ENCODE assay signal across 10 cellular contexts in the genomic region with DNA sequence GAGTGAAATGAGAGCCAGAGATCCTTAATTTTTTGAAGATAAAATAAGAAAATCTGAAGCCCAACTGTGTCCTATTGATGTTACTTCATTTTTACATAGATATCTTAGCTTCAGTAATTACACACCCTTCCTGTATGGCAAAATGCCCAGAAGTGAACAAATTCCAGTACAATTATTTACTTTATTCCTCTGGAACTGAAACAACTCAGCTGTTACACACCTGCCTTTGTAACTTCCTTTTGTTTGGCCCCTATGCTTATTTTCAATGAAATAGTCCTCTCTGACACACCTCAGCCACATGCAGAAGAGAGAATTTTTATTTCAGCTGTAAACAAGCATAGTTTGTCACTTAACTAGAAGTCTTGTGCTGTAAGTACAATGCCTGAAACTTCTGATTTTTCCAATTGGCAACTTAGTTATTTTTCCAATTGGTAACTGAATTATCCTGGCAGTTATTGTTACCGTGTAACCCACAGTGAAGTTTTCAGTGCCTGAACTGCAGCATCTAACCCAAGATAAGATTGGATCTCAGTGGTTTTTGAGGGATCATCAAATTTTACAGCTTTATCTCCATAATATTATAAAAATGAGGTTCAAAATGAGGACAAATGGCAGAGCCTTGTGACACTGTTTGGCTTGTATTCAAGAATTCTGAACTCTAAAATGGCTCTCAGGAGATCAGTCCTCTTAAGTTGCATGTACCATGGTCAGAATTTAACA.
A peak's percentile ranks its signal among the peaks of the same experiment; 100 is the strongest.
DNase-seq lines count a peak whose midpoint lies in the region; FAIRE-seq and TF ChIP-seq lines count a peak whose summit lies in the region.
"Had no signal": no experiment of that assay in that cellular context is flagged by ENCODE, and none has a peak within 500 bp of the region (broad histone marks: within the 10 kb centered on the region; RNA-seq: fewer than 3 reads in every experiment).

No MANE protein-coding gene starts in this region.

- intact Hi-C loops in A673 (cut with micrococcal nuclease; ENCODE audit: unreplicated experiment) = no loop called here

- FAIRE-seq in keratinocyte (lab: Jason Lieb, UNC) = peak; percentile 77

- H3K9me3 ChIP-seq in A673 (ENCODE audit: low read depth, low read length, poor library complexity, severe bottlenecking) = no peaks in the 10 kb centered on the region
- no peaks in the 10 kb centered on the region for H3K9me3 ChIP-seq in keratinocyte (ENCODE audit: control insufficient read depth, low read depth, low read length)

- peak; percentile 90 for DNase-seq in A673 (ENCODE audit: low spot score)
- DNase-seq in LNCaP clone FGC (ENCODE audit: low read depth) = peak; percentile 83
- DNase-seq in keratinocyte (ENCODE audit: low read depth, low spot score) = peak; percentile 52
- DNase-seq in inferior parietal cortex (ENCODE audit: extremely low spot score) = no peak
- no peak for DNase-seq in caudate nucleus (lab: John Stamatoyannopoulos, UW)
- no peak for DNase-seq in iPS-NIHi7 (ENCODE audit: extremely low spot score)
- DNase-seq in activated CD4-positive, alpha-beta T cell treated with anti-CD3 and anti-CD28 coated beads, Interleukin-2, amount 50 U/mL, for 1 hour = no peak
- DNase-seq: activated B cell treated with CpG ODN at 0.5 μM for 24 hours; CD4-positive, alpha-beta T cell had no signal

- peaks cover 3% of the 10 kb centered on the region for H3K79me2 ChIP-seq in keratinocyte (ENCODE audit: control insufficient read depth, insufficient read depth, low read length)

- POLR2A ChIA-PET in A673 (lab: Charles Lee; ENCODE audit: low non-redundant PET) = no interaction called here

- H4K20me1 ChIP-seq in keratinocyte (ENCODE audit: control insufficient read depth, extremely low read depth, insufficient read depth, low read length) = no peaks in the 10 kb centered on the region

- H3K27me3 ChIP-seq in A673 (replicated peaks; ENCODE audit: insufficient read depth, low read depth, low read length, poor library complexity) (no peaks in the 10 kb centered on the region), keratinocyte (ENCODE audit: control insufficient read depth, extremely low read depth, insufficient read depth, low read length) (no peaks in the 10 kb centered on the region)

- H3K36me3 ChIP-seq in A673 (ENCODE audit: insufficient read depth, low read length, poor library complexity, severe bottlenecking) = no peaks in the 10 kb centered on the region
- peaks cover 2 to 11% of the 10 kb centered on the region in 2 experiments for H3K36me3 ChIP-seq in keratinocyte (ENCODE audit: control insufficient read depth in 2 of 2, extremely low read depth in 1 of 2, insufficient read depth in 2 of 2, low read length in 2 of 2)

- dilution Hi-C loops in keratinocyte (cut with MboI; ENCODE audit: extremely low pct_ligation_motif_present, low sequenced_read_pairs) = no loop called here

- TF ChIP-seq CTCF in A673 (conservative IDR thresholded peaks at IDR 0.05; ENCODE audit: low read depth, low read length) (no peak), LNCaP clone FGC (IDR thresholded peaks at IDR 0.05; ENCODE audit: control insufficient read depth, extremely low read depth, insufficient read depth) (no peak), VCaP (conservative IDR thresholded peaks at IDR 0.05) (no peak), keratinocyte (optimal IDR thresholded peaks at IDR 0.05 in 1 of 3, IDR thresholded peaks at IDR 0.05 in 1 of 3, conservative IDR thresholded peaks at IDR 0.05 in 1 of 3; ENCODE audit: extremely low read depth in 1 of 3, insufficient read depth in 2 of 3, low read length in 3 of 3) (no peak)

- no TSS peak for BruUV-seq in A673 (replicated peaks; lab: Mats Ljungman, UMichigan)

- H3K27ac ChIP-seq in A673 (ENCODE audit: low read depth, low read length, poor library complexity, severe bottlenecking) = peak overlapping the region; percentile 55
- peak overlapping the region; percentile 75 for H3K27ac ChIP-seq in VCaP
- H3K27ac ChIP-seq in keratinocyte (ENCODE audit: control insufficient read depth, insufficient read depth, low read length) = peak overlapping the region; percentile 17
- no peak overlapping the region for H3K27ac ChIP-seq in caudate nucleus (ENCODE audit: low read depth, low read length)

- CTCF ChIA-PET in A673 (lab: Charles Lee) = no interaction called here

- H3K4me3 ChIP-seq in A673 (ENCODE audit: low read depth, low read length, poor library complexity, severe bottlenecking) = no peak overlapping the region
- no peak overlapping the region for H3K4me3 ChIP-seq in LNCaP clone FGC (ENCODE audit: low read depth, low read length)
- no peak overlapping the region for H3K4me3 ChIP-seq in keratinocyte (ENCODE audit: control insufficient read depth in 2 of 3, extremely low read depth in 1 of 3, insufficient read depth in 2 of 3, low read depth in 1 of 3, low read length in 3 of 3)

- peaks cover 40% of the 10 kb centered on the region for H3K4me1 ChIP-seq in A673 (ENCODE audit: insufficient read depth, low read length, poor library complexity, severe bottlenecking)
- H3K4me1 ChIP-seq in keratinocyte (ENCODE audit: control insufficient read depth, extremely low read depth, insufficient read depth, low read length) = peaks cover 13% of the 10 kb centered on the region

- H2AFZ ChIP-seq in keratinocyte (ENCODE audit: control insufficient read depth, low read length) = no peak overlapping the region

- H3K9me1 ChIP-seq in keratinocyte (ENCODE audit: control insufficient read depth, extremely low read depth, insufficient read depth, low read length) = no peaks in the 10 kb centered on the region

- no peak overlapping the region for H3K9ac ChIP-seq in keratinocyte (ENCODE audit: control insufficient read depth, extremely low read depth, insufficient read depth, low read length)

- H3K4me2 ChIP-seq in keratinocyte (ENCODE audit: control insufficient read depth, extremely low read depth, insufficient read depth, low read depth, low read length) = peak overlapping the region; percentile 27

Comparison
In these comparisons a context has a peak if more than half of its experiments do, and no peak if none do; other contexts are left out.
1. DNase-seq: peak in A673 (single experiment), LNCaP clone FGC (single experiment) and keratinocyte (single experiment); none in inferior parietal cortex (single experiment), caudate nucleus (0 of 61), iPS-NIHi7 (single experiment) and activated CD4-positive, alpha-beta T cell treated with anti-CD3 and anti-CD28 coated beads, Interleukin-2, amount 50 U/mL, for 1 hour (single experiment).